In genomic region chr17:57903961-57904360, GRCh38 we compare ENCODE assay signal across 12 cellular contexts. TPM values are rescaled to one million over a fixed set of nuclear protein-coding genes. Genes with fewer than 3 reads are reported as not detected.
DNase-seq lines count a peak whose midpoint lies in the region; ATAC-seq and TF ChIP-seq lines count a peak whose summit lies in the region.
"Had no signal": no experiment of that assay in that cellular context is flagged by ENCODE, and none has a peak within 500 bp of the region (broad histone marks: within the 10 kb centered on the region; RNA-seq: fewer than 3 reads in every experiment).

No MANE protein-coding gene starts in this region.

- H3K27me3 Mint-ChIP-seq in mesothelial cell of epicardium (ENCODE audit: low read depth), result no peaks in the 10 kb centered on the region
- H3K27me3 Mint-ChIP-seq in natural killer cell treated with Interleukin-12 subunit alpha and Interleukin-12 subunit beta and Interleukin-15 and Interleukin-18, amount 100 ng/mL, for 72 hours, result peaks cover 0 to 3% of the 10 kb centered on the region in 2 donors

- H3K9me3 Mint-ChIP-seq in mesothelial cell of epicardium, result no peaks in the 10 kb centered on the region
- H3K9me3 Mint-ChIP-seq in natural killer cell treated with Interleukin-12 subunit alpha and Interleukin-12 subunit beta and Interleukin-15 and Interleukin-18, amount 100 ng/mL, for 72 hours, result no peaks in the 10 kb centered on the region
- H3K9me3 Mint-ChIP-seq: activated naive CD4-positive, alpha-beta T cell treated with anti-CD3 and anti-CD28 coated beads, Interleukin-2, amount 50 U/mL, for 72 hours had no signal

- H3K9me3 ChIP-seq in body of pancreas, result no peaks in the 10 kb centered on the region
- H3K9me3 ChIP-seq in subcutaneous abdominal adipose tissue (ENCODE audit: control insufficient read depth in 5 of 5, low read length in 5 of 5), result no peaks in the 10 kb centered on the region

- H3K4me3 Mint-ChIP-seq in mesothelial cell of epicardium, result no peak overlapping the region
- H3K4me3 Mint-ChIP-seq in natural killer cell treated with Interleukin-12 subunit alpha and Interleukin-12 subunit beta and Interleukin-15 and Interleukin-18, amount 100 ng/mL, for 72 hours, result no peak overlapping the region

- no peak for TF ChIP-seq CTCF in KMS-11 (conservative IDR thresholded peaks at IDR 0.05; ENCODE audit: low read depth, low read length)
- no peak for TF ChIP-seq CTCF in body of pancreas (IDR thresholded peaks at IDR 0.05)
- TF ChIP-seq CTCF in mesothelial cell of epicardium (IDR thresholded peaks at IDR 0.05; ENCODE audit: unreplicated experiment), result no peak

- intact Hi-C loops in body of pancreas (cut with DNase I), result no loop called here

- peak overlapping the region; percentile 92 for H3K4me2 ChIP-seq in KMS-11

- ATAC-seq in body of pancreas, result no peak
- no peak for ATAC-seq in natural killer cell treated with Interleukin-12 subunit alpha and Interleukin-12 subunit beta and Interleukin-15 and Interleukin-18, amount 100 ng/mL, for 72 hours
- ATAC-seq in GM21367 (IDR thresholded peaks at IDR 0.05; ENCODE audit: unreplicated experiment), result no peak

- 96 to 97% methylated on average over 7 of the region's 7 CpGs for WGBS in body of pancreas, 2 donors

- peaks cover 56% of the 10 kb centered on the region for H3K4me1 Mint-ChIP-seq in mesothelial cell of epicardium
- peaks cover 11 to 12% of the 10 kb centered on the region in 2 donors for H3K4me1 Mint-ChIP-seq in natural killer cell treated with Interleukin-12 subunit alpha and Interleukin-12 subunit beta and Interleukin-15 and Interleukin-18, amount 100 ng/mL, for 72 hours (ENCODE audit: low read depth in 2 of 2)

- H3K79me2 ChIP-seq in KMS-11 (ENCODE audit: insufficient read depth, low read depth), result no peaks in the 10 kb centered on the region

- H3K4me1 ChIP-seq in KMS-11 (ENCODE audit: low read depth, poor library complexity, severe bottlenecking), result peaks cover 69% of the 10 kb centered on the region
- peaks cover 64% of the 10 kb centered on the region for H3K4me1 ChIP-seq in body of pancreas
- H3K4me1 ChIP-seq in subcutaneous abdominal adipose tissue (ENCODE audit: control insufficient read depth in 5 of 5, insufficient read depth in 5 of 5, low read length in 5 of 5), result peaks cover 6 to 57% (median 47%) of the 10 kb centered on the region in 5 donors

- no peak for TF ChIP-seq POLR2A in body of pancreas (IDR thresholded peaks at IDR 0.05)

- H3K36me3 ChIP-seq in KMS-11 (ENCODE audit: insufficient read depth) (no peaks in the 10 kb centered on the region), body of pancreas (replicated peaks in 1 of 2; ENCODE audit: insufficient read depth in 1 of 2, low read depth in 2 of 2) (no peaks in the 10 kb centered on the region), subcutaneous abdominal adipose tissue (ENCODE audit: control insufficient read depth in 5 of 5, insufficient read depth in 5 of 5, low read length in 5 of 5) (no peaks in the 10 kb centered on the region)

- no peak for DNase-seq in body of pancreas
- no peak for DNase-seq in mesothelial cell of epicardium (ENCODE audit: low spot score in 2 of 2, unreplicated experiment in 2 of 2)
- no peak for DNase-seq in natural killer cell treated with Interleukin-12 subunit alpha and Interleukin-12 subunit beta and Interleukin-15 and Interleukin-18, amount 100 ng/mL, for 72 hours (ENCODE audit: low spot score)
- no peak for DNase-seq in SKM-1 treated with dmso at 0.1 percent for 144 hours (lab: John Stamatoyannopoulos, UW; ENCODE audit: unreplicated experiment)
- DNase-seq in DMS114 treated with DMSO at 0.1 percent for 48 hours (lab: John Stamatoyannopoulos, UW; ENCODE audit: unreplicated experiment), result no peak
- DNase-seq: activated CD8-positive, alpha-beta memory T cell treated with anti-CD3 and anti-CD28 coated beads for 24 hours; effector memory CD4-positive, alpha-beta T cell; T-helper 1 cell had no signal

- H3K4me3 ChIP-seq in KMS-11 (IDR thresholded peaks at IDR 0.05; ENCODE audit: insufficient read depth, low read depth, low read length) (no peak overlapping the region), body of pancreas (no peak overlapping the region), subcutaneous abdominal adipose tissue (ENCODE audit: low read depth in 1 of 5, low read length in 5 of 5) (no peak overlapping the region)

- H2AFZ ChIP-seq in KMS-11 (ENCODE audit: low read depth), result peak overlapping the region; percentile 57; the same call in 1 of the 2 replicates

- H4K20me1 ChIP-seq in KMS-11 (ENCODE audit: insufficient read depth), result no peaks in the 10 kb centered on the region

- peak overlapping the region; percentile 74 for H3K27ac Mint-ChIP-seq in mesothelial cell of epicardium
- H3K27ac Mint-ChIP-seq in natural killer cell treated with Interleukin-12 subunit alpha and Interleukin-12 subunit beta and Interleukin-15 and Interleukin-18, amount 100 ng/mL, for 72 hours, result peak overlapping the region in 1 of 2 donors; percentile 50
- H3K27ac Mint-ChIP-seq: activated naive CD4-positive, alpha-beta T cell treated with anti-CD3 and anti-CD28 coated beads, Interleukin-2, amount 50 U/mL, for 72 hours had no signal

- H3K27me3 ChIP-seq in KMS-11 (ENCODE audit: insufficient read depth, low read depth) (no peaks in the 10 kb centered on the region), body of pancreas (no peaks in the 10 kb centered on the region), subcutaneous abdominal adipose tissue (ENCODE audit: control insufficient read depth in 5 of 5, insufficient read depth in 4 of 5, low read length in 5 of 5) (no peaks in the 10 kb centered on the region)

- no peaks in the 10 kb centered on the region for H3K36me3 Mint-ChIP-seq in mesothelial cell of epicardium
- H3K36me3 Mint-ChIP-seq in natural killer cell treated with Interleukin-12 subunit alpha and Interleukin-12 subunit beta and Interleukin-15 and Interleukin-18, amount 100 ng/mL, for 72 hours, result no peaks in the 10 kb centered on the region
- H3K36me3 Mint-ChIP-seq: activated naive CD4-positive, alpha-beta T cell treated with anti-CD3 and anti-CD28 coated beads, Interleukin-2, amount 50 U/mL, for 72 hours had no signal

- H3K27ac ChIP-seq in KMS-11, result peak overlapping the region; percentile 80
- H3K27ac ChIP-seq in body of pancreas, result peak overlapping the region; percentile 78 to 97 (median 94)
- H3K27ac ChIP-seq in subcutaneous abdominal adipose tissue (ENCODE audit: low read depth, low read length), result peak overlapping the region; percentile 60

- H3K9ac ChIP-seq in KMS-11, result peak overlapping the region; percentile 49; the same call in 1 of the 2 replicates
- H3K9ac ChIP-seq in subcutaneous abdominal adipose tissue (ENCODE audit: low read length in 5 of 5), result no peak overlapping the region

RNA-seq across cellular contexts. Expression of gene CUEDC1, which starts 51.3 kb away (rescaled TPM):
- total RNA-seq in body of pancreas (10 to 100 TPM; 35.8 to 48.1 TPM), mesothelial cell of epicardium (37.0 to 38.7 TPM (median 37.8 TPM) in 3 replicates)
- under 1 TPM in 1 of 2 donors, not detected in 1; 0.19 TPM for total RNA-seq in natural killer cell treated with Interleukin-12 subunit alpha and Interleukin-12 subunit beta and Interleukin-15 and Interleukin-18, amount 100 ng/mL, for 72 hours

RNA-seq across cellular contexts. Expression of gene MRPS23, which starts 54.1 kb away (rescaled TPM):
- total RNA-seq in body of pancreas (10 to 100 TPM in 1 of 2 donors, 1 to 10 TPM in 1; 1.3 to 13.7 TPM), mesothelial cell of epicardium (39.9 to 44.5 TPM (median 42.1 TPM) in 3 replicates)
- 10 to 100 TPM; 55.3 to 65.0 TPM for total RNA-seq in natural killer cell treated with Interleukin-12 subunit alpha and Interleukin-12 subunit beta and Interleukin-15 and Interleukin-18, amount 100 ng/mL, for 72 hours

Comparison
In these comparisons a context has a peak if more than half of its experiments do, and no peak if none do; other contexts are left out.
1. RNA of gene CUEDC1, which starts 51.3 kb away (total RNA-seq): 35.8 to 48.1 TPM in body of pancreas and 37.0 to 38.7 TPM in mesothelial cell of epicardium; 0.19 TPM in natural killer cell treated with Interleukin-12 subunit alpha and Interleukin-12 subunit beta and Interleukin-15 and Interleukin-18, amount 100 ng/mL, for 72 hours; every median in the first group is over 10 times any median in the second.
2. Peak in every context shown above with its lines, with median percentiles within 50 percentile points of each other: H3K27ac ChIP-seq.